15 cellular contexts compared by ENCODE assay signal in the genomic region with DNA sequence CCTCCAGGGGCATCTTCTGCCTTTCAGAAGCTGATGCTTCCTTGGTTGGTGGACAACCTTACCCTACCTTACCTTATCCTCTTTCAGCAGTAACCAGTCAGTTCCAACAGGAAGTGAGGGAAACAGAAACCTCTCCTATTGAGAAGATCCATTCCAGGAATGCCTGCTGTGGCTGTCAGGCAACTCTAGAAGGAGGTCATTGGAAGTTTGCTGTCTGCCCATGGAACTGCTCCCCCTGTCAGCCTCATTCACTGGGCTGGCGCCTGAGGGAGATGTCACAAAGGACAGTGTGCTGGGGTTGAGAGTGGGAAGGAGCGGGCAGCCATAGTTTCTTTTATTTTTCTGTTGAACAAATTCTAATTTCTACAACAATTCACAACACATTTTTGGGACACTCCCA. TPM values are rescaled to one million over a fixed set of nuclear protein-coding genes. Genes with fewer than 3 reads are reported as not detected.
DNase-seq lines count a peak whose midpoint lies in the region; ATAC-seq and TF ChIP-seq lines count a peak whose summit lies in the region.
"Had no signal": no experiment of that assay in that cellular context is flagged by ENCODE, and none has a peak within 500 bp of the region (broad histone marks: within the 10 kb centered on the region; RNA-seq: fewer than 3 reads in every experiment).

No MANE protein-coding gene starts in this region.

- 87% methylated on average over 2 of the region's 2 CpGs; no CpG with 5 or more reads in 1 of the 2 experiments for WGBS in endodermal cell (ENCODE audit: insufficient coverage in 1 of 2, insufficient read length in 1 of 2), 2 experiments

- DNase-seq in GM04504 (ENCODE audit: low read depth) (peak; percentile 6), endodermal cell (no peak), mesenteric fat pad (ENCODE audit: low spot score) (peak; percentile 39), NCI-H774 (lab: John Stamatoyannopoulos, UW) (no peak), left cardiac atrium (no peak), middle frontal gyrus (ENCODE audit: extremely low spot score, low spot score) (no peak)
- no peak for DNase-seq in activated T-cell treated with anti-CD3 and anti-CD28 coated beads, Interleukin-2, amount 50 U/mL, for 24 hours
- DNase-seq: AML-193; Caco-2; CD4-positive, alpha-beta T cell; GDM1; H9 had no signal

- H3K36me3 Mint-ChIP-seq in endodermal cell (ENCODE audit: low read depth) = no peaks in the 10 kb centered on the region
- H3K36me3 Mint-ChIP-seq in activated T-cell treated with anti-CD3 and anti-CD28 coated beads, Interleukin-2, amount 50 U/mL, for 24 hours (ENCODE audit: low read depth) = no peaks in the 10 kb centered on the region

- H3K27ac Mint-ChIP-seq in endodermal cell = no peak overlapping the region
- no peak overlapping the region for H3K27ac Mint-ChIP-seq in activated T-cell treated with anti-CD3 and anti-CD28 coated beads, Interleukin-2, amount 50 U/mL, for 24 hours
- H3K27ac Mint-ChIP-seq: CD4-positive, alpha-beta T cell; H9 had no signal

- intact Hi-C loops in left cardiac atrium (cut with DNase I) = no loop called here

- no peaks in the 10 kb centered on the region for H3K4me1 ChIP-seq in endodermal cell (ENCODE audit: control insufficient read depth, insufficient read depth, low read length)
- H3K4me1 ChIP-seq: Caco-2 had no signal

- H3K4me3 Mint-ChIP-seq in endodermal cell = no peak overlapping the region
- H3K4me3 Mint-ChIP-seq in activated T-cell treated with anti-CD3 and anti-CD28 coated beads, Interleukin-2, amount 50 U/mL, for 24 hours = no peak overlapping the region
- H3K4me3 Mint-ChIP-seq: CD4-positive, alpha-beta T cell; H9 had no signal

- no peak overlapping the region for H3K9ac ChIP-seq in endodermal cell (ENCODE audit: extremely low read depth, low read length, poor library complexity, severe bottlenecking)

- no peaks in the 10 kb centered on the region for H3K27me3 ChIP-seq in endodermal cell (ENCODE audit: control insufficient read depth, insufficient read depth, low read length, poor library complexity, severe bottlenecking)

- TF ChIP-seq CTCF in endodermal cell (conservative IDR thresholded peaks at IDR 0.05) = peak; percentile 20

- no peaks in the 10 kb centered on the region for H3K9me3 Mint-ChIP-seq in endodermal cell
- H3K9me3 Mint-ChIP-seq in activated T-cell treated with anti-CD3 and anti-CD28 coated beads, Interleukin-2, amount 50 U/mL, for 24 hours = no peaks in the 10 kb centered on the region
- H3K9me3 Mint-ChIP-seq: CD4-positive, alpha-beta T cell; H9 had no signal

- H3K4me3 ChIP-seq in endodermal cell (ENCODE audit: low read length) = no peak overlapping the region
- H3K4me3 ChIP-seq: GM12878 had no signal

- ATAC-seq in left cardiac atrium = no peak
- ATAC-seq: GM12878 had no signal

- no peak overlapping the region for H3K27ac ChIP-seq in endodermal cell (ENCODE audit: low read depth, low read length)
- H3K27ac ChIP-seq: C4-2B, HL-60 had no signal

- H3K4me1 Mint-ChIP-seq in endodermal cell = no peaks in the 10 kb centered on the region
- no peaks in the 10 kb centered on the region for H3K4me1 Mint-ChIP-seq in activated T-cell treated with anti-CD3 and anti-CD28 coated beads, Interleukin-2, amount 50 U/mL, for 24 hours (ENCODE audit: low read depth)

- peaks cover 3% of the 10 kb centered on the region for H3K27me3 Mint-ChIP-seq in endodermal cell (ENCODE audit: insufficient read depth)
- no peaks in the 10 kb centered on the region for H3K27me3 Mint-ChIP-seq in activated T-cell treated with anti-CD3 and anti-CD28 coated beads, Interleukin-2, amount 50 U/mL, for 24 hours
- H3K27me3 Mint-ChIP-seq: CD4-positive, alpha-beta T cell had no signal

- H3K9me3 ChIP-seq in endodermal cell (ENCODE audit: control insufficient read depth, low read length) = no peaks in the 10 kb centered on the region
- H3K9me3 ChIP-seq: Caco-2 had no signal

- H3K36me3 ChIP-seq in endodermal cell (ENCODE audit: control insufficient read depth, insufficient read depth, low read length) = no peaks in the 10 kb centered on the region

RNA-seq across cellular contexts. Expression of a gene that starts 54.7 kb away (rescaled TPM):
- total RNA-seq in endodermal cell (1 to 10 TPM; 1.9 to 7.6 TPM), mesenteric fat pad (not detected), left cardiac atrium (not detected)
- polyA plus RNA-seq in endodermal cell (2013, experiment 1 of 2) = 50.3 TPM
- 45.6 TPM for polyA plus RNA-seq in endodermal cell (2013, experiment 2 of 2)
- total RNA-seq: Caco-2; CD4-positive, alpha-beta T cell; GM12878 had no signal
- polyA plus RNA-seq: GM12878 had no signal

Comparison
In these comparisons a context has a peak if more than half of its experiments do, and no peak if none do; other contexts are left out.
1. DNase-seq: peak in GM04504 (single experiment) and mesenteric fat pad (single experiment); none in endodermal cell (single experiment), NCI-H774 (single experiment), left cardiac atrium (single experiment), activated T-cell treated with anti-CD3 and anti-CD28 coated beads, Interleukin-2, amount 50 U/mL, for 24 hours (single experiment) and middle frontal gyrus (single experiment).